23 cellular contexts compared by ENCODE assay signal in genomic region chr17:28573966-28574480, GRCh38.
"Had no signal": no experiment of that assay in that cellular context is flagged by ENCODE, and none has a peak within 500 bp of the region (broad histone marks: within the 10 kb centered on the region; RNA-seq: fewer than 3 reads in every experiment).

No MANE protein-coding gene starts in this region.

- DNase-seq: activated CD4-positive, CD25-positive, alpha-beta regulatory T cell treated with anti-CD3 and anti-CD28 coated beads, Interleukin-2, amount 50 U/mL, for 72 hours; activated CD8-positive, alpha-beta memory T cell treated with anti-CD3 and anti-CD28 coated beads, Interleukin-2, amount 50 U/mL, for 48 hours; activated gamma-delta T cell; activated T-cell treated with anti-CD3 and anti-CD28 coated beads, Interleukin-2, amount 50 U/mL, for 4 hours; colonic mucosa; head of caudate nucleus; lower lobe of right lung; mesendoderm; naive thymus-derived CD8-positive, alpha-beta T cell; retina; sigmoid colon; stimulated activated CD4-positive, alpha-beta T cell treated with anti-CD3 and anti-CD28 coated beads, Interleukin-15, amount 100 ng/mL, for 24 hours; stimulated activated naive B cell treated with anti-CD40 and anti-IgM and Interleukin-4, amounts not matched to agents 10 μg/mL and 1 μg/mL and 100 μg/mL, for 72 hours; SW 1271; testis; trophoblast cell; uterus; WERI-Rb-1 had no signal

- ATAC-seq: activated T-cell treated with anti-CD3 and anti-CD28 coated beads, Interleukin-2, amount 50 U/mL, for 4 hours; gastroesophageal sphincter; lower lobe of right lung; naive thymus-derived CD8-positive, alpha-beta T cell; stimulated activated naive B cell treated with anti-CD40 and anti-IgM and Interleukin-4, amounts not matched to agents 10 μg/mL and 1 μg/mL and 100 μg/mL, for 72 hours had no signal

- H3K9me3 ChIP-seq: ascending aorta, colonic mucosa, gastroesophageal sphincter, lower lobe of right lung, sigmoid colon, testis, uterus had no signal

- H3K27me3 Mint-ChIP-seq: central memory CD8-positive, alpha-beta T cell; naive thymus-derived CD8-positive, alpha-beta T cell; stimulated activated naive B cell treated with anti-CD40 and anti-IgM and Interleukin-4, amounts not matched to agents 10 μg/mL and 1 μg/mL and 100 μg/mL, for 72 hours had no signal

- H3K27me3 ChIP-seq: ascending aorta, colonic mucosa, gastroesophageal sphincter, sigmoid colon, testis, uterus had no signal

- H3K27ac ChIP-seq: ascending aorta, colonic mucosa, epithelial cell of prostate, gastroesophageal sphincter, lower lobe of right lung, sigmoid colon, testis, uterus, WERI-Rb-1 had no signal

- H3K9me3 Mint-ChIP-seq: activated T-cell treated with anti-CD3 and anti-CD28 coated beads, Interleukin-2, amount 50 U/mL, for 4 hours; central memory CD8-positive, alpha-beta T cell; naive thymus-derived CD8-positive, alpha-beta T cell; stimulated activated naive B cell treated with anti-CD40 and anti-IgM and Interleukin-4, amounts not matched to agents 10 μg/mL and 1 μg/mL and 100 μg/mL, for 72 hours had no signal

- H3K4me3 Mint-ChIP-seq: activated T-cell treated with anti-CD3 and anti-CD28 coated beads, Interleukin-2, amount 50 U/mL, for 4 hours; central memory CD8-positive, alpha-beta T cell; stimulated activated naive B cell treated with anti-CD40 and anti-IgM and Interleukin-4, amounts not matched to agents 10 μg/mL and 1 μg/mL and 100 μg/mL, for 72 hours had no signal

- H3K27ac Mint-ChIP-seq: progenitor cell of endocrine pancreas; stimulated activated naive B cell treated with anti-CD40 and anti-IgM and Interleukin-4, amounts not matched to agents 10 μg/mL and 1 μg/mL and 100 μg/mL, for 72 hours had no signal
